Comparison of ENCODE assay signal across 31 cellular contexts in the genomic region with DNA sequence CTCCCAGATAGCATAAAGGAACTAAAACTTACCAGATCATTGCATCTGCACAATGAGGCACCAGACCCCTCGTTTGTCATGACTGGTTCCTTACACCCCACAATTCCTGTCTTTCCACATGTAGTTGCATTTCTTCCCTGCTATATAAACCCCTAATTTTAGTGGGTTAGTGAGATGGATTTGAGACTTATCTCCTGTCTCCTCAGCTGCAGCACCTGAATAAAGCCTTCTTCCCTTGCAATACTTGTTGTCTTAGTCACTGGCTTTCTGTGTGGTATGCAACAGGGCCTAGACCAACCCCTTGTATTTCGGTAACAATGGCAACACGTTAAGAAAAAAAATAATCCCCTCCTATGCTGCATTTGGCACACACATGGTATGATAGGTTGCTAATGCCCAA.
"Had no signal": no experiment of that assay in that cellular context is flagged by ENCODE, and none has a peak within 500 bp of the region (broad histone marks: within the 10 kb centered on the region; RNA-seq: fewer than 3 reads in every experiment).

No MANE protein-coding gene starts in this region.

- H3K4me1 ChIP-seq: neural progenitor cell, parathyroid adenoma, psoas muscle, spleen, suprapubic skin, testis, tibial artery, transverse colon, upper lobe of right lung, uterus had no signal

- ATAC-seq: natural killer cell; psoas muscle; right cardiac atrium; sciatic nerve; stimulated activated memory B cell treated with anti-CD40 and anti-IgM and Interleukin-4, amounts not matched to agents 10 μg/mL and 1 μg/mL and 100 μg/mL, for 72 hours; stimulated activated naive CD8-positive, alpha-beta T cell treated with anti-CD3 and anti-CD28 coated beads, Interleukin-15, amount 100 ng/mL, for 72 hours; stimulated activated naive CD8-positive, alpha-beta T cell treated with anti-CD3 and anti-CD28 coated beads, Interleukin-15, Interleukin-2, amounts not matched to agents 100 U/mL and 50 U/mL, for 24 hours; upper lobe of right lung had no signal

- H3K27ac ChIP-seq: neural progenitor cell, ovary, parathyroid adenoma, psoas muscle, skin epidermis, spleen, suprapubic skin, testis, tibial artery, transverse colon, upper lobe of right lung, uterus had no signal

- H3K9me3 ChIP-seq: ovary, psoas muscle, suprapubic skin, testis, tibial artery, upper lobe of right lung, uterus had no signal

- H3K27me3 Mint-ChIP-seq: progenitor cell of endocrine pancreas; stimulated activated memory B cell treated with anti-CD40 and anti-IgM and Interleukin-4, amounts not matched to agents 10 μg/mL and 1 μg/mL and 100 μg/mL, for 72 hours; stimulated activated naive CD8-positive, alpha-beta T cell treated with anti-CD3 and anti-CD28 coated beads, Interleukin-15, amount 100 ng/mL, for 72 hours; type B pancreatic cell had no signal

- H3K4me2 ChIP-seq: neural progenitor cell, smooth muscle cell had no signal

- H3K36me3 ChIP-seq: ovary, uterus had no signal

- H3K79me2 ChIP-seq: parathyroid adenoma had no signal

- DNase-seq: natural killer cell; occipital lobe; ovary; posterior cingulate gyrus; psoas muscle; right cardiac atrium; spleen; stimulated activated CD4-positive, alpha-beta T cell treated with anti-CD3 and anti-CD28 coated beads, Interleukin-12 subunit alpha, Interleukin-12 subunit beta, amount 100 ng/mL, for 4 hours; stimulated activated CD4-positive, alpha-beta T cell treated with anti-CD3 and anti-CD28 coated beads, Interleukin-1b, Interleukin-23, amount 100 ng/mL, for 48 hours; stimulated activated CD4-positive, alpha-beta T cell treated with anti-CD3 and anti-CD28 coated beads, Interleukin-4, amount 100 ng/mL, for 1 hour; stimulated activated CD4-positive, alpha-beta T cell treated with anti-CD3 and anti-CD28 coated beads, Interleukin-4, amount 100 ng/mL, for 4 hours; stimulated activated CD8-positive, alpha-beta memory T cell treated with anti-CD3 and anti-CD28 coated beads, Interleukin-4, amount 100 ng/mL, for 48 hours; stimulated activated naive CD4-positive, alpha-beta T cell; stimulated activated naive CD8-positive, alpha-beta T cell treated with anti-CD3 and anti-CD28 coated beads, Interleukin-15, amount 100 ng/mL, for 72 hours; stimulated activated naive CD8-positive, alpha-beta T cell treated with anti-CD3 and anti-CD28 coated beads, Interleukin-15, Interleukin-2, amounts not matched to agents 100 U/mL and 50 U/mL, for 24 hours; substantia nigra; testis; tibial artery; transverse colon; upper lobe of right lung; uterus had no signal

- H3K4me1 Mint-ChIP-seq: nephron; neural progenitor cell; stimulated activated naive CD8-positive, alpha-beta T cell treated with anti-CD3 and anti-CD28 coated beads, Interleukin-15, amount 100 ng/mL, for 72 hours had no signal

- H3K4me3 ChIP-seq: neural progenitor cell, ovary, psoas muscle, skin epidermis, smooth muscle cell, spleen, suprapubic skin, testis, tibial artery, transverse colon, upper lobe of right lung, uterus had no signal

- H3K27ac Mint-ChIP-seq: natural killer cell; nephron; neural progenitor cell; progenitor cell of endocrine pancreas; stimulated activated memory B cell treated with anti-CD40 and anti-IgM and Interleukin-4, amounts not matched to agents 10 μg/mL and 1 μg/mL and 100 μg/mL, for 72 hours; stimulated activated naive CD8-positive, alpha-beta T cell treated with anti-CD3 and anti-CD28 coated beads, Interleukin-15, amount 100 ng/mL, for 72 hours; type B pancreatic cell had no signal

- H3K4me3 Mint-ChIP-seq: natural killer cell; nephron; neural progenitor cell; stimulated activated memory B cell treated with anti-CD40 and anti-IgM and Interleukin-4, amounts not matched to agents 10 μg/mL and 1 μg/mL and 100 μg/mL, for 72 hours; stimulated activated naive CD8-positive, alpha-beta T cell treated with anti-CD3 and anti-CD28 coated beads, Interleukin-15, amount 100 ng/mL, for 72 hours; type B pancreatic cell had no signal

- H3K27me3 ChIP-seq: neural progenitor cell, ovary, spleen, suprapubic skin, testis, tibial artery, transverse colon, upper lobe of right lung, uterus had no signal

- H3K9ac ChIP-seq: neural progenitor cell, parathyroid adenoma had no signal

- H2AFZ ChIP-seq: neural progenitor cell, parathyroid adenoma had no signal
